Comparison of ENCODE assay signal across 8 cellular contexts in the genomic region with DNA sequence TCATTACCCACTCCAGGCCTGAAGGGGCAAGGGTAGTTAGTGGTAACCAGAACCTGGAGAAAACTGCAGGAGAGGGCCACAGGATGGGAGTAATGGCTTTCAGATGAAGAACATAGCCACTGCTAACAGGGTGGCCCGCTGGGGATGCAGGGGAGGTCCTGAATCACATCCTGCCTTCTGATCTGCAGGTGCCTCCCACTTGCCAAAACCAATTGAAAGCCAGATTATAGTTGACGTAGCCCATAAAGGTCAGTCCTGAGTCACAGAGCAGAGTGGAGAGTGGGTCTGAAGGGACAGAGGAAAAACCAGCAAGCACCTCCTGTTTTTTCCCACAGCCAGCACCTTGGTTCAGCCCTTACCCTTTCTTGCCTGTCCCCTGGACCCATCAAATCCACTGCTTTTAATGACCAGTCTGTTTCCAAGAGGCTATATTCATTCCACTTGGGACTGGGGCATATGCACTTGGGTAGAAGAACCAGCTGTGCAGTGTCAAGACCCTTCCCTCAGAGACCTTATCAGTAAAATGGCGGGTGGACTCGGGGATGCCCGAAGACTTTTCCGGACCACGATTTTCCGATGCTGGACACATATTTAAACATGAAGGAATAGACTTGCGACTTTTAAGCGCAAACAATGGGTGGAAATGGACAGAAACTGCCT. TPM values are rescaled to one million over a fixed set of nuclear protein-coding genes. Genes with fewer than 3 reads are reported as not detected.
DNase-seq lines count a peak whose midpoint lies in the region; ATAC-seq and TF ChIP-seq lines count a peak whose summit lies in the region.

No MANE protein-coding gene starts in this region.

- peaks cover 0 to 23% (median 16%) of the 10 kb centered on the region in 4 donors for H3K4me1 ChIP-seq in transverse colon

- in situ Hi-C loops in transverse colon (cut with MboI; ENCODE audit: low pct_ligation_motif_present in 1 of 4, low pct_unique_long_range_greater_than_20kb in 1 of 4, low sequenced_read_pairs in 3 of 4) = no loop called here

- DNase-seq in activated gamma-delta T cell treated with Interleukin-2 at 50 U/mL for 16 hours (peak; percentile 21), activated gamma-delta T cell (lab: John Stamatoyannopoulos, UW) (no peak), NCI-H2196 (lab: John Stamatoyannopoulos, UW; ENCODE audit: unreplicated experiment) (peak; percentile 83), activated T-cell treated with anti-CD3 and anti-CD28 coated beads for 4 hours (peak; percentile 12), fibroblast of pulmonary artery (ENCODE audit: low read depth) (peak; percentile 91), natural killer cell (no peak), transverse colon (peak; percentile 20)
- DNase-seq in NK-92 treated with Interleukin-12 subunit alpha and Interleukin-12 subunit beta, amount 100 ng/mL, for 24 hours (lab: John Stamatoyannopoulos, UW) = no peak

- no peaks in the 10 kb centered on the region for H3K9me3 Mint-ChIP-seq in natural killer cell

- H3K27me3 Mint-ChIP-seq in natural killer cell (ENCODE audit: low read depth in 2 of 2) = peaks cover 44 to 53% of the 10 kb centered on the region in 2 donors

- no peak for TF ChIP-seq POLR2A in transverse colon (IDR thresholded peaks at IDR 0.05)

- H3K4me3 ChIP-seq in fibroblast of pulmonary artery (replicated peaks; ENCODE audit: low read depth, low read length) (peak overlapping the region; percentile 74), transverse colon (peak overlapping the region; percentile 47 to 79 (median 58))

- ATAC-seq in natural killer cell = peak; percentile 48 to 59 (median 52)

- peaks cover 33% of the 10 kb centered on the region for H3K27me3 ChIP-seq in transverse colon

- H3K27ac Mint-ChIP-seq in natural killer cell = no peak overlapping the region

- H3K36me3 ChIP-seq in transverse colon = no peaks in the 10 kb centered on the region

- H3K27ac ChIP-seq in transverse colon = peak overlapping the region; percentile 48 to 66 (median 57)

- H3K4me3 Mint-ChIP-seq in natural killer cell = peak overlapping the region; percentile 96

- H3K4me1 Mint-ChIP-seq in natural killer cell = peaks cover 23 to 24% of the 10 kb centered on the region in 2 donors

- peak; percentile 25 for TF ChIP-seq CTCF in fibroblast of pulmonary artery (IDR thresholded peaks at IDR 0.05; ENCODE audit: low read length, missing control alignments)
- TF ChIP-seq CTCF in natural killer cell (IDR thresholded peaks at IDR 0.05) = no peak
- TF ChIP-seq CTCF in transverse colon (IDR thresholded peaks at IDR 0.05) = no peak

- no peaks in the 10 kb centered on the region for H3K9me3 ChIP-seq in transverse colon

- peaks cover 9% of the 10 kb centered on the region for H3K36me3 Mint-ChIP-seq in natural killer cell

- 18 to 50% methylated on average over 1 to 10 of the region's 10 CpGs for WGBS in transverse colon (ENCODE audit: low coverage in 1 of 2), 2 donors

- intact Hi-C loops in natural killer cell (cut with micrococcal nuclease) (no loop called here), transverse colon (cut with DNase I; ENCODE audit: low total_unique reads) (no loop called here)

- no peak for TF ChIP-seq EP300 in transverse colon (IDR thresholded peaks at IDR 0.05; ENCODE audit: low read depth)

RNA-seq across cellular contexts. Expression of gene SLC35G2, which starts 0.6 kb away (rescaled TPM):
- total RNA-seq in natural killer cell (under 1 TPM in 1 of 3 donors, not detected in 2; 0.33 TPM), transverse colon (10 to 100 TPM in 1 of 4 donors, 1 to 10 TPM in 1, under 1 TPM in 1, not detected in 1; 0.68 to 23.3 (median 2.1) TPM)

RNA-seq across cellular contexts. Expression of gene NCK1, which starts 43.7 kb away (rescaled TPM):
- total RNA-seq in natural killer cell = 10 to 100 TPM; 61.2 to 77.9 (median 69.5) TPM
- 10 to 100 TPM in 3 of 4 donors, under 1 TPM in 1; 0.80 to 71.4 (median 45.2) TPM for total RNA-seq in transverse colon

Comparison
In these comparisons a context has a peak if more than half of its experiments do, and no peak if none do; other contexts are left out.
1. DNase-seq: peak in activated gamma-delta T cell treated with Interleukin-2 at 50 U/mL for 16 hours (single experiment), NCI-H2196 (single experiment), activated T-cell treated with anti-CD3 and anti-CD28 coated beads for 4 hours (single experiment), fibroblast of pulmonary artery (single experiment) and transverse colon (single experiment); none in activated gamma-delta T cell (single experiment), natural killer cell (single experiment) and NK-92 treated with Interleukin-12 subunit alpha and Interleukin-12 subunit beta, amount 100 ng/mL, for 24 hours (single experiment).